In the genomic region with DNA sequence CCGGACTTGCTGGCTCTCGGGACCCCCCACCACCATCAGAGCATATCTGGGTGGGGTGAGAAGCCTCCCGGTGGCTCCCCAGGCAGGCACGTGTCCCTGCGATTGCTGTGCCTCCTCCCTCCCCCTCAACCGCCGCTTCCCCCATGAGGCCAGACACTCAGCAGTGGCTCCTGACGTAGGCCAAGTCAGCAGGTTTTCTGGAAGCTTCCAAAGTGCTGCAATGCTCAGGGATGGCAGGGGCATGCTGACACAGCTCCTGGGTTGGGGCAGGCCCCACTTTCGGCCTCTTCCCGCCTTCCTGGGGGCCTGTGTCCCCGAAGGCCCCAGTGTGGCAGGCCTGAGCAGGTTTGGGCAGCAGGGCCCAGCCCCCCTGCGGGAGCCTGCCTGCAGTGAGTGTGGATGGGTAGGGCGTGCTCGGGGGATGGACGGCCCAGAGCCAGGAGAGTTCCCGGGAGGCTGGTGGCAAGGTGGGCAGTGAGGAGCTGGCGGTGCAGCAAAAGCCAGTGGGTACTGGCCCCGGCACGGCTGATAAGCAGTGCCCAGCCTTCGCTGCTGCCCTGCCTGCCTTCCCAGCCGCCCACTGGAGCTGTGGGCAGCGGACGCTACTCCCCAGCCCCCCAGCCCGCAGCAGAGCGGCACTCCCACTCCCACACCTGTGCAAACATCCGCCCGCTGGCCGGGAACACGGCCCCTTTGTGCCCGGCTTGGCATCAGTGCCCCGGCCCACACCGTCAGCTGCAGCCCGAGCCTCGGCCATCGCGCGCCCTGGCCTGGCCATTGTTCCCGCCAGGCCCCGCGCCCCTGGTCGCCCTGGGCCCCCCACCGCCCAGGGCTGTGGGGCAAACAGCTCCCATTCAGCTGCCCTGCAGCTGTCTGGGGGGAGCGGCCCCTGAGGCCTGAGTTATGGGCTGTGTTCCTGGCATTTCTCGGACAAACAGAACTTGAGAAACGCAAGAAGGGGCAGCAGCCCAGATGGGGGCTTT, we compare ENCODE assay signal across 1 cellular context.
TF ChIP-seq lines count a peak whose summit lies in the region.

No MANE protein-coding gene starts in this region.

TF ChIP-seq in WTC11, 78 proteins besides CTCF, POLR2A, EP300 and RAD21 (continued from another document):
- no peak for TF ChIP-seq ELF4 (CRISPR knock-in tag; IDR thresholded peaks at IDR 0.05; ENCODE audit: low read depth)
